Comparison of ENCODE assay signal across 2 cellular contexts in genomic region chr3:141735789-141736465, GRCh38.
TF ChIP-seq lines count a peak whose summit lies in the region.

No MANE protein-coding gene starts in this region.

TF ChIP-seq in SK-N-SH, 30 proteins besides CTCF, POLR2A, EP300 and RAD21 (continued from another document):
- TF ChIP-seq YY1 (IDR thresholded peaks at IDR 0.05; ENCODE audit: low read depth): no peak
- no peak for TF ChIP-seq MEF2A (IDR thresholded peaks at IDR 0.05; ENCODE audit: borderline replicate concordance, low read depth)

TF ChIP-seq in SK-N-SH treated with all-trans-retinoic acid at 6 μM for 48 hours, 23 proteins besides CTCF, POLR2A, EP300 and RAD21 (continued from another document):
- TF ChIP-seq POU6F1 (CRISPR knock-in tag; IDR thresholded peaks at IDR 0.05; ENCODE audit: borderline replicate concordance, low read depth) (no peak), ESRRG (CRISPR knock-in tag; IDR thresholded peaks at IDR 0.05) (no peak), ZNF8 (CRISPR knock-in tag; IDR thresholded peaks at IDR 0.05) (no peak), PATZ1 (CRISPR knock-in tag; IDR thresholded peaks at IDR 0.05; ENCODE audit: borderline replicate concordance) (no peak)
- TF ChIP-seq, protein P1, sequence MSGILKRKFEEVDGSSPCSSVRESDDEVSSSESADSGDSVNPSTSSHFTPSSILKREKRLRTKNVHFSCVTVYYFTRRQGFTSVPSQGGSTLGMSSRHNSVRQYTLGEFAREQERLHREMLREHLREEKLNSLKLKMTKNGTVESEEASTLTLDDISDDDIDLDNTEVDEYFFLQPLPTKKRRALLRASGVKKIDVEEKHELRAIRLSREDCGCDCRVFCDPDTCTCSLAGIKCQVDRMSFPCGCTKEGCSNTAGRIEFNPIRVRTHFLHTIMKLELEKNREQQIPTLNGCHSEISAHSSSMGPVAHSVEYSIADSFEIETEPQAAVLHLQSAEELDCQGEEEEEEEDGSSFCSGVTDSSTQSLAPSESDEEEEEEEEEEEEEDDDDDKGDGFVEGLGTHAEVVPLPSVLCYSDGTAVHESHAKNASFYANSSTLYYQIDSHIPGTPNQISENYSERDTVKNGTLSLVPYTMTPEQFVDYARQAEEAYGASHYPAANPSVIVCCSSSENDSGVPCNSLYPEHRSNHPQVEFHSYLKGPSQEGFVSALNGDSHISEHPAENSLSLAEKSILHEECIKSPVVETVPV (CRISPR knock-in tag; IDR thresholded peaks at IDR 0.05): no peak
